ENCODE assay signal across 8 cellular contexts in the genomic region with DNA sequence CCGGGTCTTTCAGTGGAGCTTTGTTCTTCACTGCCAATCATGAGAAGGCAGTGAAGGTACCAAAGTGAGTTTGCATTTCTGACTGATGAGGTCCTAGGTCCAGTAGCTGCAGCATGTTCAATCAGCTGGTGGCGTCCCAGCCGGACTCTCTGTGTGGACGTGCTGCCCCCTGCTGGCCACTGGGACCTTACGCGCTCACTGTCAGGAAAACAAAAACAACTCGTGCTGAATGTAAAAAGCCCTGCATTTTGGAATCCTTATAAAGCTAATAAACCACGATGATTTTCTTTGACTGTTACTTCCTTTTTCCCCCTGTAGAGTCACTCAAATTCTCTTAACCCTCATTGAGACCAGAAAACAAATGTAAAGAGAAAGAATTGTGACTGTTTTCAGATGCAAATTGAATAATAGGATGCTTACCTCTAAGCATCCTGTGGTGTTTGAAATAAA. TPM values are rescaled to one million over a fixed set of nuclear protein-coding genes. Genes with fewer than 3 reads are reported as not detected.
DNase-seq lines count a peak whose midpoint lies in the region; ATAC-seq and TF ChIP-seq lines count a peak whose summit lies in the region.

No MANE protein-coding gene starts in this region.

- no peaks in the 10 kb centered on the region for H3K27me3 ChIP-seq in NT2/D1 (ENCODE audit: insufficient read depth, insufficient read length)

- ATAC-seq in HG02852 (IDR thresholded peaks at IDR 0.05; ENCODE audit: unreplicated experiment), result no peak

- TF ChIP-seq CTCF in epithelial cell of proximal tubule (conservative IDR thresholded peaks at IDR 0.05; ENCODE audit: low read depth, low read length), result peak; percentile 97

- no peak overlapping the region for H3K4me3 ChIP-seq in NT2/D1 (ENCODE audit: insufficient read length, low read depth)
- no peak overlapping the region for H3K4me3 ChIP-seq in epithelial cell of proximal tubule (ENCODE audit: low read depth, low read length)

- no peaks in the 10 kb centered on the region for H3K9me3 ChIP-seq in NT2/D1 (ENCODE audit: insufficient read depth, low read length)

- DNase-seq in GF-D8 (lab: John Stamatoyannopoulos, UW) (peak; percentile 30), HT1080 (ENCODE audit: low read depth) (peak; percentile 73), NT2/D1 (ENCODE audit: low read depth, low spot score) (peak; percentile 86), epithelial cell of proximal tubule (ENCODE audit: low read depth) (no peak), mucosa of gallbladder (ENCODE audit: low spot score) (peak; percentile 89)
- peak; percentile 50 for DNase-seq in activated CD8-positive, alpha-beta memory T cell treated with anti-CD3 and anti-CD28 coated beads, Interleukin-2, amount 50 U/mL, for 24 hours (ENCODE audit: extremely low read depth)
- DNase-seq in stimulated activated CD8-positive, alpha-beta memory T cell treated with anti-CD3 and anti-CD28 coated beads, Interleukin-4, amount 100 ng/mL, for 4 hours (ENCODE audit: low read depth in 2 of 2, low spot score in 1 of 2), result peak; percentile 44 to 73

- no peaks in the 10 kb centered on the region for H3K36me3 ChIP-seq in NT2/D1 (ENCODE audit: insufficient read depth, insufficient read length, low read length)

- H3K9ac ChIP-seq in NT2/D1 (ENCODE audit: insufficient read length, low read depth), result no peak overlapping the region

- no peaks in the 10 kb centered on the region for H3K4me1 ChIP-seq in NT2/D1 (ENCODE audit: insufficient read depth, insufficient read length)

RNA-seq across cellular contexts. Expression of gene CD24, which starts 4.9 kb away (rescaled TPM):
- 1.6 and 3.3 TPM in 2 replicates for total RNA-seq in HT1080 (2014; rRNA removed; shearing (Covaris generic))
- 4.4 and 5.0 TPM in 2 replicates for polyA plus RNA-seq in HT1080 (2015; cell fraction: cytosol; rRNA removed)
- polyA plus RNA-seq in HT1080 (2015; cell fraction: nucleus; rRNA removed), result 1.3 and 1.6 TPM in 2 replicates
- total RNA-seq in epithelial cell of proximal tubule, result 679 and 1,068 TPM in 2 replicates
- 2,531 TPM for total RNA-seq in mucosa of gallbladder

RNA-seq across cellular contexts. Expression of gene MTRES1, which starts 48.5 kb away (rescaled TPM):
- total RNA-seq in HT1080 (2014; rRNA removed; shearing (Covaris generic)), result 23.2 and 24.1 TPM in 2 replicates
- polyA plus RNA-seq in HT1080 (2015; cell fraction: cytosol; rRNA removed), result 25.4 and 29.6 TPM in 2 replicates
- 22.9 and 29.6 TPM in 2 replicates for polyA plus RNA-seq in HT1080 (2015; cell fraction: nucleus; rRNA removed)
- total RNA-seq in epithelial cell of proximal tubule (7.7 and 15.0 TPM in 2 replicates), mucosa of gallbladder (20.6 TPM)

Comparison
In these comparisons a context has a peak if more than half of its experiments do, and no peak if none do; other contexts are left out.
1. RNA of gene CD24, which starts 4.9 kb away (total RNA-seq): 2,531 TPM in mucosa of gallbladder (single experiment) and 679 to 1,068 TPM in epithelial cell of proximal tubule; 1.6 to 3.3 TPM in HT1080; every median in the first group is over 100 times any median in the second.